1 cellular context compared by ENCODE assay signal in genomic region chr16:31186930-31187807, GRCh38.
TF ChIP-seq lines count a peak whose summit lies in the region.

No MANE protein-coding gene starts in this region.

TF ChIP-seq in K562, 482 proteins besides CTCF, POLR2A, EP300 and RAD21 (continued from another document and continues in another):
- TF ChIP-seq ZBTB49 (CRISPR knock-in tag; IDR thresholded peaks at IDR 0.05; ENCODE audit: borderline replicate concordance) (0 out of 2 replicates have a peak, but pooled peaks have one; percentile 71), XRCC4 (IDR thresholded peaks at IDR 0.05; ENCODE audit: extremely low read depth, insufficient read depth, insufficient read length) (no peak), TFAP4 (CRISPR knock-in tag; IDR thresholded peaks at IDR 0.05; ENCODE audit: borderline replicate concordance) (0 out of 2 replicates have a peak, but pooled peaks have one; percentile 27), ZNF445 (CRISPR knock-in tag; IDR thresholded peaks at IDR 0.05; ENCODE audit: low read depth) (no peak), SNRNP70 (optimal IDR thresholded peaks at IDR 0.05; ENCODE audit: low read depth, low read length) (no peak), BCLAF1 (IDR thresholded peaks at IDR 0.05; ENCODE audit: borderline replicate concordance in 1 of 2, control insufficient read depth in 1 of 2, low read depth in 2 of 2, low read length in 1 of 2) (peak in 1 of 2 experiments; percentile 68; a peak in 1 of 4 replicates), THAP7 (CRISPR knock-in tag; IDR thresholded peaks at IDR 0.05) (no peak), ZBTB40 (IDR thresholded peaks at IDR 0.05) (no peak), ZBTB40 (CRISPR knock-in tag; IDR thresholded peaks at IDR 0.05) (0 out of 2 replicates have a peak, but pooled peaks have one; percentile 24), HMGXB4 (CRISPR knock-in tag; IDR thresholded peaks at IDR 0.05) (peak; percentile 43; the same call in 1 of the 2 replicates), GABPB2 (CRISPR knock-in tag; conservative IDR thresholded peaks at IDR 0.05) (no peak), BRF1 (IDR thresholded peaks at IDR 0.05; ENCODE audit: borderline replicate concordance, extremely low read depth, insufficient read length) (no peak), STAT5A (IDR thresholded peaks at IDR 0.05; ENCODE audit: borderline replicate concordance, low read length) (0 out of 2 replicates have a peak, but pooled peaks have one; percentile 3), POLR2H (tag; IDR thresholded peaks at IDR 0.05; ENCODE audit: low read depth) (no peak), E2F1 (CRISPR knock-in tag; IDR thresholded peaks at IDR 0.05) (0 out of 2 replicates have a peak, but pooled peaks have one; percentile 28), ZNF239 (CRISPR knock-in tag; IDR thresholded peaks at IDR 0.05) (no peak), CEBPB (tag; IDR thresholded peaks at IDR 0.05) (no peak), TRIM24 (IDR thresholded peaks at IDR 0.05) (no peak), ZNF696 (CRISPR knock-in tag; conservative IDR thresholded peaks at IDR 0.05) (no peak), MBD2 (IDR thresholded peaks at IDR 0.05; ENCODE audit: borderline replicate concordance, low read depth) (no peak), ZNF121 (CRISPR knock-in tag; conservative IDR thresholded peaks at IDR 0.05) (no peak), ZNF165 (CRISPR knock-in tag; IDR thresholded peaks at IDR 0.05; ENCODE audit: borderline replicate concordance) (no peak), AFF1 (IDR thresholded peaks at IDR 0.05; ENCODE audit: low read depth in 1 of 2, partially characterized antibody in 2 of 2) (no peak), FOXK1 (CRISPR knock-in tag; IDR thresholded peaks at IDR 0.05; ENCODE audit: borderline replicate concordance) (peak; percentile 82; the same call in 1 of the 2 replicates), PREB (CRISPR knock-in tag; IDR thresholded peaks at IDR 0.05) (peak; percentile 88)
